ENCODE assay signal across 8 cellular contexts in genomic region chr2:111121028-111121872, GRCh38. TPM values are rescaled to one million over a fixed set of nuclear protein-coding genes. Genes with fewer than 3 reads are reported as not detected.
DNase-seq lines count a peak whose midpoint lies in the region; ATAC-seq lines count a peak whose summit lies in the region.

No MANE protein-coding gene starts in this region.

- peak overlapping the region; percentile 73 for H3K4me3 ChIP-seq in SJSA1
- H3K4me3 ChIP-seq in iPS-11a (ENCODE audit: low read depth, low read length), result peak overlapping the region; percentile 73
- H3K4me3 ChIP-seq in skeletal muscle tissue (ENCODE audit: low read length in 3 of 3), result peak overlapping the region; percentile 80 to 96 (median 86)

- H3K4me1 ChIP-seq in ES-I3 (ENCODE audit: insufficient read depth, low read length), result no peaks in the 10 kb centered on the region
- H3K4me1 ChIP-seq in SJSA1 (replicated peaks), result peaks cover 48% of the 10 kb centered on the region
- H3K4me1 ChIP-seq in skeletal muscle tissue (ENCODE audit: control insufficient read depth in 3 of 3, insufficient read depth in 3 of 3, low read length in 3 of 3), result peaks cover 28 to 42% (median 36%) of the 10 kb centered on the region in 3 donors

- H3K9me3 ChIP-seq in ES-I3 (ENCODE audit: control insufficient read depth, insufficient read depth, low read length), result no peaks in the 10 kb centered on the region
- H3K9me3 ChIP-seq in SJSA1 (replicated peaks), result no peaks in the 10 kb centered on the region; the same call in 1 of the 2 replicates
- no peaks in the 10 kb centered on the region for H3K9me3 ChIP-seq in skeletal muscle tissue (ENCODE audit: control insufficient read depth in 3 of 3, low read length in 3 of 3)

- peak; percentile 34 for DNase-seq in HT1080 (ENCODE audit: low read depth)
- peak in 1 of 2 experiments; percentile 60 for DNase-seq in SJSA1 (ENCODE audit: low read depth in 1 of 2, low spot score in 2 of 2)
- no peak for DNase-seq in hippocampal formation (lab: John Stamatoyannopoulos, UW)

- no peak overlapping the region for H3K27ac ChIP-seq in SJSA1
- H3K27ac ChIP-seq in angular gyrus (ENCODE audit: low read depth, low read length), result peak overlapping the region; percentile 10
- H3K27ac ChIP-seq in skeletal muscle tissue (ENCODE audit: low read depth, low read length), result peak overlapping the region; percentile 88

- peaks cover 9% of the 10 kb centered on the region; the same call in 1 of the 2 replicates for H3K36me3 ChIP-seq in ES-I3 (ENCODE audit: insufficient read depth, low read length)
- H3K36me3 ChIP-seq in SJSA1, result no peaks in the 10 kb centered on the region
- peaks cover 5 to 23% (median 14%) of the 10 kb centered on the region in 3 donors for H3K36me3 ChIP-seq in skeletal muscle tissue (ENCODE audit: control insufficient read depth in 3 of 3, insufficient read depth in 3 of 3, low read length in 3 of 3)

- H3K27me3 ChIP-seq in SJSA1 (replicated peaks) (peaks cover 3% of the 10 kb centered on the region), skeletal muscle tissue (ENCODE audit: control insufficient read depth in 3 of 3, insufficient read depth in 3 of 3, low read length in 3 of 3) (peaks cover 0 to 19% (median 2%) of the 10 kb centered on the region in 3 donors)

- no peak for ATAC-seq in HG03095 (IDR thresholded peaks at IDR 0.05; ENCODE audit: unreplicated experiment)

- H3K9ac ChIP-seq in ES-I3 (ENCODE audit: low read depth, low read length) (peak overlapping the region; percentile 86), skeletal muscle tissue (ENCODE audit: low read depth in 1 of 3, low read length in 3 of 3) (peak overlapping the region; percentile 90 to 98 (median 90))

RNA-seq across cellular contexts. Expression of gene BCL2L11, which starts 0.5 kb away (rescaled TPM):
- 2.5 and 5.4 TPM in 2 replicates for total RNA-seq in HT1080 (2014; rRNA removed; shearing (Covaris generic))
- 4.8 and 6.9 TPM in 2 replicates for polyA plus RNA-seq in HT1080 (2015; cell fraction: cytosol; rRNA removed)
- polyA plus RNA-seq in HT1080 (2015; cell fraction: nucleus; rRNA removed), result 4.6 and 5.5 TPM in 2 replicates
- 2.0 and 4.8 TPM in 2 replicates for total RNA-seq in SJSA1 (2014; rRNA removed; shearing (Covaris generic))
- total RNA-seq in skeletal muscle tissue, result 6.3 TPM
